Comparison of ENCODE assay signal across 8 cellular contexts in genomic region chrX:39907964-39908616, GRCh38.
A peak's percentile ranks its signal among the peaks of the same experiment; 100 is the strongest.
DNase-seq lines count a peak whose midpoint lies in the region; ATAC-seq and TF ChIP-seq lines count a peak whose summit lies in the region.

No MANE protein-coding gene starts in this region.

- POLR2A ChIA-PET in CD4-positive, alpha-beta memory T cell (lab: Charles Lee; ENCODE audit: partially characterized antibody) = no interaction called here

- BruUV-seq in Calu3 (replicated peaks; lab: Mats Ljungman, UMichigan) = no TSS peak

- no peak for TF ChIP-seq EP300 in ovary (IDR thresholded peaks at IDR 0.05)

- CTCF ChIA-PET in Calu3 (lab: Charles Lee) = interaction anchor here (1.5 kb wide), 1 partner anchor 105 kb away, joined by 6 read pairs; no protein-coding TSS in a partner anchor
- CTCF ChIA-PET in CD4-positive, alpha-beta memory T cell (lab: Charles Lee; ENCODE audit: partially characterized antibody) = no interaction called here

- H3K4me3 ChIP-seq in fibroblast of mammary gland (ENCODE audit: control insufficient read depth, low read depth, low read length) (no peak overlapping the region), ovary (no peak overlapping the region)
- no peak overlapping the region for H3K4me3 ChIP-seq in CD4-positive, alpha-beta memory T cell (ENCODE audit: low read length in 2 of 2)

- peaks cover 9% of the 10 kb centered on the region for H3K36me3 Mint-ChIP-seq in Calu3 (ENCODE audit: insufficient read depth, unreplicated experiment)
- H3K36me3 Mint-ChIP-seq in CD4-positive, alpha-beta memory T cell = no peaks in the 10 kb centered on the region

- peak overlapping the region; percentile 11 for H3K27ac Mint-ChIP-seq in Calu3 (ENCODE audit: unreplicated experiment)
- no peak overlapping the region for H3K27ac Mint-ChIP-seq in CD4-positive, alpha-beta memory T cell

- peaks cover 31% of the 10 kb centered on the region for H3K4me1 Mint-ChIP-seq in Calu3 (ENCODE audit: low read depth, unreplicated experiment)
- H3K4me1 Mint-ChIP-seq in CD4-positive, alpha-beta memory T cell = peaks cover 0 to 2% (median under 1%) of the 10 kb centered on the region in 4 donors

- H3K27me3 ChIP-seq in ovary = no peaks in the 10 kb centered on the region
- no peaks in the 10 kb centered on the region for H3K27me3 ChIP-seq in CD4-positive, alpha-beta memory T cell (ENCODE audit: insufficient read depth, low read length)

- ATAC-seq in GM21619 (IDR thresholded peaks at IDR 0.05; ENCODE audit: unreplicated experiment) = no peak

- TF ChIP-seq CTCF in Calu3 (IDR thresholded peaks at IDR 0.05; ENCODE audit: unreplicated experiment) (no peak), fibroblast of mammary gland (conservative IDR thresholded peaks at IDR 0.05; ENCODE audit: control insufficient read depth, insufficient read depth, low read depth, low read length) (no peak), ovary (IDR thresholded peaks at IDR 0.05) (no peak)

- TF ChIP-seq POLR2A in ovary (IDR thresholded peaks at IDR 0.05) = no peak

- intact Hi-C loops in Calu3 (cut with micrococcal nuclease; ENCODE audit: unreplicated experiment) = loop anchor here (10.0 kb wide), 1 partner anchor 93 kb away; no protein-coding TSS in a partner anchor
- intact Hi-C loops in ovary (cut with DNase I) = no loop called here
- intact Hi-C loops in CD4-positive, alpha-beta memory T cell (cut with micrococcal nuclease) = no loop called here

- no peaks in the 10 kb centered on the region for H3K36me3 ChIP-seq in ovary
- no peaks in the 10 kb centered on the region for H3K36me3 ChIP-seq in CD4-positive, alpha-beta memory T cell (ENCODE audit: insufficient read depth, low read length)

- no peaks in the 10 kb centered on the region for H3K27me3 Mint-ChIP-seq in Calu3 (ENCODE audit: unreplicated experiment)
- no peaks in the 10 kb centered on the region for H3K27me3 Mint-ChIP-seq in CD4-positive, alpha-beta memory T cell

- DNase-seq in Calu3 = peak; percentile 71
- DNase-seq in NCI-H226 = peak; percentile 84
- peak; percentile 94 for DNase-seq in fibroblast of mammary gland (ENCODE audit: low read depth)
- DNase-seq in ovary = peak; percentile 65 to 76 (median 71)
- no peak for DNase-seq in CD4-positive, alpha-beta memory T cell
- DNase-seq in GM19240 (ENCODE audit: insufficient read length, low spot score) = no peak
- no peak for DNase-seq in stimulated activated CD4-positive, alpha-beta T cell treated with anti-CD3 and anti-CD28 coated beads, Interleukin-4, amount 100 ng/mL, for 1 hour

- H3K27ac ChIP-seq in ovary = no peak overlapping the region
- no peak overlapping the region for H3K27ac ChIP-seq in CD4-positive, alpha-beta memory T cell (ENCODE audit: low read depth, low read length)

- H3K9me3 ChIP-seq in ovary = no peaks in the 10 kb centered on the region
- no peaks in the 10 kb centered on the region for H3K9me3 ChIP-seq in CD4-positive, alpha-beta memory T cell (ENCODE audit: control insufficient read depth in 1 of 2, low read length in 2 of 2)

- H3K4me1 ChIP-seq in ovary (ENCODE audit: insufficient read depth) = peaks cover 4% of the 10 kb centered on the region
- H3K4me1 ChIP-seq in CD4-positive, alpha-beta memory T cell (ENCODE audit: insufficient read depth, low read length) = no peaks in the 10 kb centered on the region

- H3K9me3 Mint-ChIP-seq in Calu3 (ENCODE audit: low read depth, unreplicated experiment) = no peaks in the 10 kb centered on the region
- peaks cover 0 to 4% (median 0%) of the 10 kb centered on the region in 8 donors for H3K9me3 Mint-ChIP-seq in CD4-positive, alpha-beta memory T cell

- 51 to 57% (median 55%) methylated on average over 14 of the region's 14 CpGs for WGBS in ovary, 3 donors

- peak overlapping the region; percentile 39 for H3K4me3 Mint-ChIP-seq in Calu3 (ENCODE audit: low read depth, unreplicated experiment)
- no peak overlapping the region for H3K4me3 Mint-ChIP-seq in CD4-positive, alpha-beta memory T cell

Comparison
In these comparisons a context has a peak if more than half of its experiments do, and no peak if none do; other contexts are left out.
1. DNase-seq: peak in Calu3 (single experiment), NCI-H226 (single experiment), fibroblast of mammary gland (single experiment) and ovary (5 of 5); none in CD4-positive, alpha-beta memory T cell (0 of 5), GM19240 (single experiment) and stimulated activated CD4-positive, alpha-beta T cell treated with anti-CD3 and anti-CD28 coated beads, Interleukin-4, amount 100 ng/mL, for 1 hour (single experiment).